Comparison of ENCODE assay signal across 31 cellular contexts in genomic region chr5:33490071-33490665, GRCh38.
"Had no signal": no experiment of that assay in that cellular context is flagged by ENCODE, and none has a peak within 500 bp of the region (broad histone marks: within the 10 kb centered on the region; RNA-seq: fewer than 3 reads in every experiment).

No MANE protein-coding gene starts in this region.

- H3K36me3 ChIP-seq: heart right ventricle, neutrophil, pancreas, prostate gland, sigmoid colon, stomach, thyroid gland, upper lobe of right lung had no signal

- H3K27me3 Mint-ChIP-seq: activated CD4-positive, alpha-beta T cell treated with anti-CD3 and anti-CD28 coated beads for 36 hours; activated naive CD8-positive, alpha-beta T cell; stimulated activated memory B cell treated with anti-CD40 and anti-IgM and Interleukin-4, amounts not matched to agents 10 μg/mL and 1 μg/mL and 100 μg/mL, for 72 hours had no signal

- DNase-seq: activated CD4-positive, alpha-beta T cell treated with anti-CD3 and anti-CD28 coated beads for 36 hours; activated CD4-positive, alpha-beta T cell treated with anti-CD3 and anti-CD28 coated beads, Interleukin-2, amount 50 U/mL, for 4 hours; activated CD4-positive, CD25-positive, alpha-beta regulatory T cell; activated CD8-positive, alpha-beta memory T cell treated with anti-CD3 and anti-CD28 coated beads for 24 hours; activated effector memory CD4-positive, alpha-beta T cell treated with Interleukin-2 at 50 U/mL for 16 hours; activated naive CD4-positive, alpha-beta T cell treated with Interleukin-2 at 50 U/mL for 16 hours; anterior cingulate cortex; dorsolateral prefrontal cortex; effector memory CD4-positive, alpha-beta T cell; erythroblast; foreskin fibroblast; heart right ventricle; kidney glomerular epithelial cell; pancreas; retina; sigmoid colon; small intestine; stimulated activated CD4-positive, alpha-beta T cell treated with anti-CD3 and anti-CD28 coated beads, Interleukin-4, amount 100 ng/mL, for 24 hours; stomach; T-helper 1 cell; thyroid gland; upper lobe of right lung had no signal

- ATAC-seq: activated CD4-positive, alpha-beta T cell treated with anti-CD3 and anti-CD28 coated beads for 36 hours; heart right ventricle; left lobe of liver; pancreas; stimulated activated memory B cell treated with anti-CD40 and anti-IgM and Interleukin-4, amounts not matched to agents 10 μg/mL and 1 μg/mL and 100 μg/mL, for 72 hours; upper lobe of right lung had no signal

- H3K36me3 Mint-ChIP-seq: activated naive CD8-positive, alpha-beta T cell; stimulated activated memory B cell treated with anti-CD40 and anti-IgM and Interleukin-4, amounts not matched to agents 10 μg/mL and 1 μg/mL and 100 μg/mL, for 72 hours had no signal

- H3K4me1 ChIP-seq: prostate gland, sigmoid colon, stomach, thyroid gland, upper lobe of right lung had no signal

- H3K4me3 ChIP-seq: coronary artery, dorsolateral prefrontal cortex, heart right ventricle, lung, pancreas, prostate gland, sigmoid colon, stomach, thyroid gland, upper lobe of right lung had no signal

- H3K9me3 ChIP-seq: heart right ventricle, neutrophil, pancreas, prostate gland, sigmoid colon, stomach, thyroid gland, upper lobe of right lung had no signal

- H3K27ac ChIP-seq: coronary artery, dorsolateral prefrontal cortex, heart right ventricle, neutrophil, pancreas, prostate gland, sigmoid colon, stomach, thyroid gland, upper lobe of right lung had no signal

- H3K4me1 Mint-ChIP-seq: activated CD4-positive, alpha-beta T cell treated with anti-CD3 and anti-CD28 coated beads for 36 hours had no signal

- H3K9me3 Mint-ChIP-seq: nephron; T-helper 2 cell treated with Interferon-gamma antibody and Interleukin-4, amounts not matched to agents 5 μg/mL and 100 μg/mL, for 36 hours had no signal

- H3K27ac Mint-ChIP-seq: activated CD4-positive, alpha-beta T cell treated with anti-CD3 and anti-CD28 coated beads for 36 hours; activated naive CD8-positive, alpha-beta T cell; nephron; stimulated activated memory B cell treated with anti-CD40 and anti-IgM and Interleukin-4, amounts not matched to agents 10 μg/mL and 1 μg/mL and 100 μg/mL, for 72 hours; T-helper 2 cell treated with Interferon-gamma antibody and Interleukin-4, amounts not matched to agents 5 μg/mL and 100 μg/mL, for 36 hours had no signal

- H3K27me3 ChIP-seq: dorsolateral prefrontal cortex, heart right ventricle, neutrophil, pancreas, sigmoid colon, stomach, thyroid gland, upper lobe of right lung had no signal

- H3K4me3 Mint-ChIP-seq: activated CD4-positive, alpha-beta T cell treated with anti-CD3 and anti-CD28 coated beads for 36 hours; activated naive CD8-positive, alpha-beta T cell; nephron; stimulated activated memory B cell treated with anti-CD40 and anti-IgM and Interleukin-4, amounts not matched to agents 10 μg/mL and 1 μg/mL and 100 μg/mL, for 72 hours; T-helper 2 cell treated with Interferon-gamma antibody and Interleukin-4, amounts not matched to agents 5 μg/mL and 100 μg/mL, for 36 hours had no signal
